Comparison of ENCODE assay signal across 1 cellular context in the genomic region with DNA sequence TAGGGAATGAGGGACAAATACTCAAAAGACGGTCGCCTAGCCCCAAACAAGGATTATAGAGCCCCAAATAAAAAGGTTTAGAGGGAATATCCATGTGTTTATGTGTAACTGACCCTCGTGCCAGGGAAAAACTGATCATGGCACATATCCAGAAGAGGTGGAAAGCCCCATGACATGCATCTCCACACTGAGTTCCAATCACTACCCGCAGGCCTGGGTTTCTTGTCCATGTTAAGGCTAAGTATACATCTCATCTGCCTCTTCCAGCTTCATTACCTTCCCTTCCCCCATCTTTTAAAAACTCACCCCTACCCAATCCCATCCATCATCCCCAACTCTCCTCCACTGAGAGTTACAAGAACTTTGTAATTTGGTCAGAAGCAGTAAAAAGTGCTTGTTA.
TF ChIP-seq lines count a peak whose summit lies in the region.

No MANE protein-coding gene starts in this region.

TF ChIP-seq in K562, 482 proteins besides CTCF, POLR2A, EP300 and RAD21:
- TF ChIP-seq ZNF609 (CRISPR knock-in tag; IDR thresholded peaks at IDR 0.05; ENCODE audit: borderline replicate concordance) (no peak), ZSCAN32 (CRISPR knock-in tag; IDR thresholded peaks at IDR 0.05) (no peak), TARDBP (IDR thresholded peaks at IDR 0.05) (no peak), SMC3 (conservative IDR thresholded peaks at IDR 0.05; ENCODE audit: insufficient read depth, low read depth, low read length) (no peak), CHD1 (IDR thresholded peaks at IDR 0.05; ENCODE audit: low read length) (no peak), PTBP1 (IDR thresholded peaks at IDR 0.05; ENCODE audit: low read depth, low read length) (no peak)
- TF ChIP-seq, protein P1, sequence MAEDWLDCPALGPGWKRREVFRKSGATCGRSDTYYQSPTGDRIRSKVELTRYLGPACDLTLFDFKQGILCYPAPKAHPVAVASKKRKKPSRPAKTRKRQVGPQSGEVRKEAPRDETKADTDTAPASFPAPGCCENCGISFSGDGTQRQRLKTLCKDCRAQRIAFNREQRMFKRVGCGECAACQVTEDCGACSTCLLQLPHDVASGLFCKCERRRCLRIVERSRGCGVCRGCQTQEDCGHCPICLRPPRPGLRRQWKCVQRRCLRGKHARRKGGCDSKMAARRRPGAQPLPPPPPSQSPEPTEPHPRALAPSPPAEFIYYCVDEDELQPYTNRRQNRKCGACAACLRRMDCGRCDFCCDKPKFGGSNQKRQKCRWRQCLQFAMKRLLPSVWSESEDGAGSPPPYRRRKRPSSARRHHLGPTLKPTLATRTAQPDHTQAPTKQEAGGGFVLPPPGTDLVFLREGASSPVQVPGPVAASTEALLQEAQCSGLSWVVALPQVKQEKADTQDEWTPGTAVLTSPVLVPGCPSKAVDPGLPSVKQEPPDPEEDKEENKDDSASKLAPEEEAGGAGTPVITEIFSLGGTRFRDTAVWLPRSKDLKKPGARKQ (CRISPR knock-in tag; IDR thresholded peaks at IDR 0.05) = no peak
